Comparison of ENCODE assay signal across 9 cellular contexts in genomic region chr1:109933856-109934711, GRCh38. TPM values are rescaled to one million over a fixed set of nuclear protein-coding genes. Genes with fewer than 3 reads are reported as not detected.
A peak's percentile ranks its signal among the peaks of the same experiment; 100 is the strongest.
DNase-seq lines count a peak whose midpoint lies in the region; ATAC-seq, FAIRE-seq and TF ChIP-seq lines count a peak whose summit lies in the region.
"Had no signal": no experiment of that assay in that cellular context is flagged by ENCODE, and none has a peak within 500 bp of the region (broad histone marks: within the 10 kb centered on the region; RNA-seq: fewer than 3 reads in every experiment).

No MANE protein-coding gene starts in this region.

- H2BK5ac ChIP-seq in H1 (ENCODE audit: low read depth, low read length), result no peak overlapping the region

- H3K14ac ChIP-seq in H1 (ENCODE audit: insufficient read length), result no peak overlapping the region

- no peak overlapping the region; the same call in 1 of the 2 replicates for H3K18ac ChIP-seq in H1 (ENCODE audit: extremely low read depth, low read length)

- TF ChIP-seq CTCF in PC-9 (conservative IDR thresholded peaks at IDR 0.05) (no peak), H1 (IDR thresholded peaks at IDR 0.05; ENCODE audit: control extremely low read depth in 1 of 3, insufficient read depth in 1 of 3, low read depth in 1 of 3, low read length in 3 of 3) (no peak), pancreas (IDR thresholded peaks at IDR 0.05) (no peak)

- H3K79me2 ChIP-seq in PC-9 (ENCODE audit: low read depth) (no peaks in the 10 kb centered on the region), H1 (ENCODE audit: control insufficient read depth in 1 of 2, insufficient read depth in 2 of 2, low read length in 2 of 2) (no peaks in the 10 kb centered on the region)

- no TSS peak for BruUV-seq in PC-9 (replicated peaks; lab: Mats Ljungman, UMichigan)

- H3K4me2 ChIP-seq in PC-9, result peak overlapping the region; percentile 31
- no peak overlapping the region for H3K4me2 ChIP-seq in H1 (ENCODE audit: insufficient read depth in 1 of 2, low read depth in 2 of 2, low read length in 2 of 2)

- H3K23me2 ChIP-seq in H1 (ENCODE audit: low read depth, low read length), result no peaks in the 10 kb centered on the region

- 0 out of 2 replicates have a peak overlapping the region, but pooled peaks have one; percentile 80 for H2BK20ac ChIP-seq in H1 (ENCODE audit: low read length)

- no peak overlapping the region for H3K23ac ChIP-seq in H1 (ENCODE audit: insufficient read length)

- CTCF ChIA-PET in PC-9 (lab: Charles Lee), result no interaction called here
- CTCF ChIA-PET in H1 (lab: Charles Lee; ENCODE audit: partially characterized antibody), result interaction anchor here (0.6 to 1.0 kb wide), 3 partner anchors 105 to 526 kb away, joined by 3 read pairs; no protein-coding TSS in a partner anchor

- TF ChIP-seq RAD21 in H1 (IDR thresholded peaks at IDR 0.05 in 1 of 2, conservative IDR thresholded peaks at IDR 0.05 in 1 of 2; ENCODE audit: low read depth in 2 of 2, low read length in 2 of 2), result no peak

- POLR2A ChIA-PET in PC-9 (lab: Charles Lee; ENCODE audit: unreplicated experiment) (interaction anchor here (0.6 kb wide), 1 partner anchor 142 kb away, joined by 3 read pairs; no protein-coding TSS in a partner anchor), H1 (lab: Charles Lee; ENCODE audit: partially characterized antibody) (interaction anchor here (1.5 kb wide), 1 partner anchor 11 kb away, joined by 3 read pairs; no protein-coding TSS in a partner anchor)

- 80% methylated on average over 10 of the region's 10 CpGs; no CpG with 5 or more reads in 1 of the 2 experiments for WGBS in H1 (ENCODE audit: extremely low coverage in 1 of 2, insufficient coverage in 1 of 2, insufficient read length in 1 of 2, insufficient replicate concordance in 2 of 2, low coverage in 1 of 2, low lambda C conversion rate in 2 of 2, missing lambda C conversion rate in 1 of 2), 2 experiments
- 79 to 80% methylated on average over 10 of the region's 10 CpGs for WGBS in pancreas, 2 donors

- TF ChIP-seq POLR2A in H1 (IDR thresholded peaks at IDR 0.05; ENCODE audit: control extremely low read depth in 1 of 2, low read depth in 2 of 2, low read length in 2 of 2), result no peak

- H4K8ac ChIP-seq in H1 (ENCODE audit: extremely low read depth, insufficient read depth, low read length), result no peak overlapping the region

- H3K4me1 ChIP-seq in PC-9 (replicated peaks; ENCODE audit: insufficient read depth) (peaks cover 64% of the 10 kb centered on the region), H1 (replicated peaks in 1 of 4; ENCODE audit: control insufficient read depth in 3 of 4, insufficient read depth in 4 of 4, low read length in 3 of 4) (peaks cover 4 to 9% (median 5%) of the 10 kb centered on the region in 4 experiments; a peak in 6 of 7 replicates), pancreas (peaks cover 18 to 44% (median 21%) of the 10 kb centered on the region in 3 donors)

- no peaks in the 10 kb centered on the region for H3K79me1 ChIP-seq in H1 (ENCODE audit: low read depth, low read length)

- FAIRE-seq in H1 (lab: Jason Lieb, UNC) (no peak), pancreas (lab: Jason Lieb, UNC) (no peak)

- H3K9me2 ChIP-seq in PC-9 (ENCODE audit: insufficient read depth), result no peaks in the 10 kb centered on the region

- H3F3A ChIP-seq in PC-9 (ENCODE audit: insufficient read depth, low read depth), result peaks cover 55% of the 10 kb centered on the region

- H3K36me3 ChIP-seq in PC-9 (ENCODE audit: low read depth), result peaks cover 13% of the 10 kb centered on the region; the same call in 1 of the 2 replicates
- H3K36me3 ChIP-seq in H1 (ENCODE audit: control insufficient read depth in 2 of 4, insufficient read depth in 4 of 4, low read length in 3 of 4), result no peaks in the 10 kb centered on the region
- no peaks in the 10 kb centered on the region for H3K36me3 ChIP-seq in pancreas

- no peak for TF ChIP-seq EP300 in H1 (IDR thresholded peaks at IDR 0.05; ENCODE audit: borderline replicate concordance in 1 of 2, low read depth in 2 of 2, low read length in 2 of 2)

- H3K4ac ChIP-seq in H1 (replicated peaks; ENCODE audit: insufficient read length, low read depth, low read length), result peak overlapping the region; percentile 14

- H4K20me1 ChIP-seq in PC-9 (ENCODE audit: insufficient read depth) (no peaks in the 10 kb centered on the region), H1 (replicated peaks in 1 of 2; ENCODE audit: control insufficient read depth in 1 of 2, insufficient read depth in 2 of 2, low read length in 2 of 2) (no peaks in the 10 kb centered on the region)

- no peak overlapping the region for H2AK5ac ChIP-seq in H1 (ENCODE audit: low read depth, low read length)

- peak in 2 of 4 donors; percentile 31 to 36 for ATAC-seq in pancreas
- no peak for ATAC-seq in GM19452 (IDR thresholded peaks at IDR 0.05; ENCODE audit: unreplicated experiment)
- no peak for ATAC-seq in HG02763 (IDR thresholded peaks at IDR 0.05; ENCODE audit: unreplicated experiment)
- no peak for ATAC-seq in GM18858 (IDR thresholded peaks at IDR 0.05; ENCODE audit: unreplicated experiment)

- intact Hi-C loops in PC-9 (cut with micrococcal nuclease; ENCODE audit: unreplicated experiment), result no loop called here
- intact Hi-C loops in pancreas (cut with DNase I), result no loop called here

- H3K9me3 ChIP-seq in PC-9 (ENCODE audit: insufficient read depth, low read depth), result peaks cover 16% of the 10 kb centered on the region
- H3K9me3 ChIP-seq in H1 (ENCODE audit: insufficient read depth in 2 of 2, low read depth in 1 of 2, low read length in 1 of 2), result peaks cover 0 to 8% of the 10 kb centered on the region in 2 experiments; a peak in 2 of 4 replicates
- no peaks in the 10 kb centered on the region for H3K9me3 ChIP-seq in pancreas

- H3K56ac ChIP-seq in H1 (replicated peaks; ENCODE audit: insufficient read length, low read depth, low read length), result no peak overlapping the region

- H3K27ac ChIP-seq in PC-9, result peak overlapping the region; percentile 44
- H3K27ac ChIP-seq in H1 (ENCODE audit: low read depth, low read length), result no peak overlapping the region
- H3K27ac ChIP-seq in pancreas, result peak overlapping the region in 3 of 4 donors; percentile 25 to 85 (median 85)

- peak overlapping the region; percentile 18 for H2AFZ ChIP-seq in PC-9
- H2AFZ ChIP-seq in H1 (ENCODE audit: low read length), result no peak overlapping the region

- H2BK12ac ChIP-seq in H1 (ENCODE audit: low read depth, low read length), result no peak overlapping the region

- no peak overlapping the region for H3K4me3 ChIP-seq in PC-9
- no peak overlapping the region for H3K4me3 ChIP-seq in H1 (ENCODE audit: extremely low read depth in 1 of 4, insufficient read depth in 2 of 4, low read depth in 3 of 4, low read length in 4 of 4)
- no peak overlapping the region for H3K4me3 ChIP-seq in pancreas

- H3K27me3 ChIP-seq in PC-9 (ENCODE audit: insufficient read depth, low read depth) (no peaks in the 10 kb centered on the region), H1 (replicated peaks in 1 of 4; ENCODE audit: control insufficient read depth in 3 of 4, extremely low read depth in 1 of 4, insufficient read depth in 3 of 4, low read length in 3 of 4) (no peaks in the 10 kb centered on the region), pancreas (no peaks in the 10 kb centered on the region)

- no peak overlapping the region for H4K5ac ChIP-seq in H1 (ENCODE audit: insufficient read length, low read depth, low read length)

- no peak overlapping the region for H4K91ac ChIP-seq in H1 (replicated peaks; ENCODE audit: insufficient read length, low read length)

- DNase-seq in EH (ENCODE audit: low read depth), result peak; percentile 86
- peak in 1 of 2 experiments; percentile 67 for DNase-seq in PC-9
- no peak for DNase-seq in H1 (ENCODE audit: low read depth in 1 of 2, low spot score in 2 of 2)
- peak in 1 of 6 donors; percentile 48 for DNase-seq in pancreas
- DNase-seq in NCI-H187 (lab: John Stamatoyannopoulos, UW), result no peak
- DNase-seq: activated naive CD4-positive, alpha-beta T cell treated with anti-CD3 and anti-CD28 coated beads for 36 hours had no signal

- H2BK120ac ChIP-seq in H1 (replicated peaks; ENCODE audit: low read depth, low read length), result no peak overlapping the region

- H3K9ac ChIP-seq in H1 (replicated peaks in 1 of 4; ENCODE audit: extremely low read depth in 1 of 4, low read depth in 3 of 4, low read length in 3 of 4), result no peak overlapping the region

- no peak overlapping the region for H2BK15ac ChIP-seq in H1 (ENCODE audit: low read length)

TF ChIP-seq in H1, 55 proteins besides CTCF, POLR2A, EP300 and RAD21:
- no peak for TF ChIP-seq CBX5 (IDR thresholded peaks at IDR 0.05; ENCODE audit: low read depth, low read length)

RNA-seq across cellular contexts. Expression of gene CSF1, which starts 23.4 kb away (rescaled TPM):
- total RNA-seq in PC-9 (2021), result 29.8 and 35.2 TPM in 2 replicates
- 2.0 and 3.3 TPM in 2 replicates for total RNA-seq in H1 (2021; fragmentation: NEBNext Ultra II Directional; extraction: Animal tissue kit (Norgen Biotek cat#: 25700))
- 4.2 and 5.4 TPM in 2 replicates for polyA plus RNA-seq in H1 (2011; rRNA removed)
- 3.4 TPM for polyA plus RNA-seq in H1 (2011; cell fraction: cytosol; rRNA removed)
- 6.3 TPM for polyA plus RNA-seq in H1 (2011; cell fraction: nucleus; rRNA removed)
- 2.0 to 4.0 TPM (median 3.2 TPM) in 4 replicates for polyA plus RNA-seq in H1 (2012, experiment 1 of 2)
- 4.0 TPM for polyA plus RNA-seq in H1 (2012, experiment 2 of 2)
- polyA plus RNA-seq in H1 (2013, experiment 1 of 2), result 1.8 TPM
- polyA plus RNA-seq in H1 (2013, experiment 2 of 2), result 1.5 TPM
- polyA minus RNA-seq in H1 (2011; rRNA and poly(A)+ RNA removed), result 4.0 and 4.2 TPM in 2 replicates
- 4.2 TPM for polyA minus RNA-seq in H1 (2011; cell fraction: cytosol; rRNA and poly(A)+ RNA removed)
- 2.6 TPM for polyA minus RNA-seq in H1 (2011; cell fraction: nucleus; rRNA and poly(A)+ RNA removed)
- 10 to 100 TPM in 4 of 6 donors, 1 to 10 TPM in 2; 6.7 to 38.3 (median 13.4) TPM for total RNA-seq in pancreas
- polyA plus RNA-seq in pancreas, result 10 to 100 TPM; 15.5 to 16.5 TPM

RNA-seq across cellular contexts. Expression of gene AHCYL1, which starts 50.5 kb away (rescaled TPM):
- total RNA-seq in PC-9 (2021), result 143 and 147 TPM in 2 replicates
- total RNA-seq in H1 (2021; fragmentation: NEBNext Ultra II Directional; extraction: Animal tissue kit (Norgen Biotek cat#: 25700)), result 92.5 and 95.9 TPM in 2 replicates
- 55.8 and 64.5 TPM in 2 replicates for polyA plus RNA-seq in H1 (2011; rRNA removed)
- polyA plus RNA-seq in H1 (2011; cell fraction: cytosol; rRNA removed), result 62.7 TPM
- 54.7 TPM for polyA plus RNA-seq in H1 (2011; cell fraction: nucleus; rRNA removed)
- 74.7 to 98.1 TPM (median 80.1 TPM) in 4 replicates for polyA plus RNA-seq in H1 (2012, experiment 1 of 2)
- 12.0 TPM for polyA plus RNA-seq in H1 (2012, experiment 2 of 2)
- polyA plus RNA-seq in H1 (2013, experiment 1 of 2), result 64.4 TPM
- 62.7 TPM for polyA plus RNA-seq in H1 (2013, experiment 2 of 2)
- polyA minus RNA-seq in H1 (2011; rRNA and poly(A)+ RNA removed), result 83.3 and 95.8 TPM in 2 replicates
- 46.4 TPM for polyA minus RNA-seq in H1 (2011; cell fraction: cytosol; rRNA and poly(A)+ RNA removed)
- 34.2 TPM for polyA minus RNA-seq in H1 (2011; cell fraction: nucleus; rRNA and poly(A)+ RNA removed)
- total RNA-seq in pancreas, result 10 to 100 TPM; 44.5 to 85.5 (median 50.1) TPM
- polyA plus RNA-seq in pancreas, result 10 to 100 TPM; 29.8 to 55.1 TPM
